27 cellular contexts compared by ENCODE assay signal in the genomic region with DNA sequence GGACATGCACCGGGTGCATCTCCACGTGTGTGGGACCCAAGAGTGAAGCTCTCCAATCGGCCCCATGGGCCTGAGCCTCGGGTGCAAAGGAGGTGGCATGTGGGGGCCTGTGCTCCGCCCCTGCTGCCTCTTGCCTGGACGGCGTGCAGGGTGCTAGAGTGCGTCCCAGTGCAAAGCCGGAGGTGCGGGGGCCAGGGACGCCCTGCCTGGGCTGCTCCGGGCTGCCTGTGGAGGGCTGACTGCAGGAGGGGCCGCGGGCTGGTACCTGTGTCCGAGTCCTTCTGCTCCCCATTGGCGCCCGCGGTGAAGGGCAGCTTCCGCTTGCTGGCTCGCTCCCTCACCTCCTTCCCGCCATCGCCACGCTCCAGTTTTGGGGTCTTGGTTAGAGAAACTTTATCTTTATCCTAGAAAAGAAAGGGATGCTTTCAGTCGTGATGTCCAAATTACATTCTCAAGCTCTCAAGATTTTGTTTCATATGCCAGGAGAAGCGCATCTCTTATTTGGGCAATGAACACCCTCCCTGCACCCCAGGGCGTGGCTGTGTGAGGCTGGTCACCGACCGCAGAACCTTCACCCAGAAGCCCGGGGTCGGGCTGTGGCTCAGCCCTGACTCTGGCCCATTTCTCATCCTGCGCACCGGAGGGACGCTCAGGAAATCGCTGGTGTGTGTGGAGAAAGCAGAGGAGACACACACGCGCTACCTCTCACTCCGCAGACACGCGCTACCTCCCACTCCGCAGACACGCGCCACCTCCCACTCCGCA.
A peak's percentile ranks its signal among the peaks of the same experiment; 100 is the strongest.
DNase-seq lines count a peak whose midpoint lies in the region; ATAC-seq, FAIRE-seq and TF ChIP-seq lines count a peak whose summit lies in the region.
"Had no signal": no experiment of that assay in that cellular context is flagged by ENCODE, and none has a peak within 500 bp of the region (broad histone marks: within the 10 kb centered on the region; RNA-seq: fewer than 3 reads in every experiment).

No MANE protein-coding gene starts in this region.

- no peak for ATAC-seq in activated T-cell treated with anti-CD3 and anti-CD28 coated beads, Interleukin-2, amount 50 U/mL, for 72 hours (replicated peaks in 1 of 2)
- ATAC-seq in HepG2 (no peak), right lobe of liver (no peak), K562 (no peak)
- ATAC-seq: A549; CD8-positive, alpha-beta T cell; SK-N-SH treated with all-trans-retinoic acid at 6 μM for 48 hours had no signal

- H3K9me3 ChIP-seq in HepG2 (ENCODE audit: low read length), result no peaks in the 10 kb centered on the region
- H3K9me3 ChIP-seq in right lobe of liver, result no peaks in the 10 kb centered on the region
- no peaks in the 10 kb centered on the region for H3K9me3 ChIP-seq in K562 (replicated peaks; ENCODE audit: control insufficient read depth, insufficient read depth, low read depth, low read length)
- H3K9me3 ChIP-seq in MM.1S (replicated peaks; ENCODE audit: insufficient read depth, low read length), result no peaks in the 10 kb centered on the region
- H3K9me3 ChIP-seq: A549, Peyer's patch, SJCRH30 had no signal

- no peak for TF ChIP-seq RAD21 in HepG2 (CRISPR knock-in tag; IDR thresholded peaks at IDR 0.05)
- TF ChIP-seq RAD21 in K562 (CRISPR knock-in tag; conservative IDR thresholded peaks at IDR 0.05 in 1 of 2, IDR thresholded peaks at IDR 0.05 in 1 of 2), result no peak

- no peaks in the 10 kb centered on the region for H3K27me3 ChIP-seq in HepG2 (ENCODE audit: control insufficient read depth in 1 of 2, insufficient read depth in 2 of 2, low read length in 2 of 2)
- no peaks in the 10 kb centered on the region for H3K27me3 ChIP-seq in right lobe of liver
- H3K27me3 ChIP-seq in K562 (ENCODE audit: control insufficient read depth in 2 of 2, insufficient read depth in 2 of 2, low read length in 2 of 2), result no peaks in the 10 kb centered on the region
- no peaks in the 10 kb centered on the region for H3K27me3 ChIP-seq in MM.1S (replicated peaks; ENCODE audit: insufficient read depth, low read length)
- H3K27me3 ChIP-seq: Peyer's patch, SJCRH30 had no signal

- H3K36me3 Mint-ChIP-seq in activated T-cell treated with anti-CD3 and anti-CD28 coated beads, Interleukin-2, amount 50 U/mL, for 72 hours (ENCODE audit: insufficient read depth in 2 of 2), result peaks cover 6 to 29% of the 10 kb centered on the region in 2 donors
- peaks cover 13% of the 10 kb centered on the region for H3K36me3 Mint-ChIP-seq in progenitor cell of endocrine pancreas (ENCODE audit: insufficient read depth)

- TF ChIP-seq EP300 in HepG2 (IDR thresholded peaks at IDR 0.05; ENCODE audit: low read depth in 2 of 2, low read length in 2 of 2) (no peak), HepG2 (CRISPR knock-in tag; IDR thresholded peaks at IDR 0.05; ENCODE audit: borderline replicate concordance) (no peak), K562 (IDR thresholded peaks at IDR 0.05; ENCODE audit: low read length) (no peak)

- H3K27ac ChIP-seq in HepG2 (ENCODE audit: extremely low read length, insufficient read depth, low read length) (no peak overlapping the region), right lobe of liver (no peak overlapping the region), K562 (ENCODE audit: extremely low read depth, low read depth, low read length) (no peak overlapping the region), MM.1S (ENCODE audit: low read length) (no peak overlapping the region)
- H3K27ac ChIP-seq: KMS-11, Peyer's patch, SJCRH30 had no signal

- H3K4me3 ChIP-seq in HepG2 (replicated peaks in 1 of 3; ENCODE audit: insufficient read depth in 1 of 3, low read depth in 2 of 3, low read length in 3 of 3), result no peak overlapping the region
- H3K4me3 ChIP-seq in right lobe of liver, result no peak overlapping the region
- H3K4me3 ChIP-seq in K562, result no peak overlapping the region
- H3K4me3 ChIP-seq in MM.1S (ENCODE audit: low read length), result no peak overlapping the region
- H3K4me3 ChIP-seq: A549, Peyer's patch, SJCRH30 had no signal

- peaks cover 37 to 67% of the 10 kb centered on the region in 2 experiments for H3K36me3 ChIP-seq in HepG2 (replicated peaks in 1 of 2; ENCODE audit: control insufficient read depth in 1 of 2, insufficient read depth in 2 of 2, low read length in 2 of 2)
- peaks cover 0 to 18% (median 0%) of the 10 kb centered on the region in 4 donors for H3K36me3 ChIP-seq in right lobe of liver
- H3K36me3 ChIP-seq in K562 (ENCODE audit: control insufficient read depth, insufficient read depth, low read length), result peaks cover 71% of the 10 kb centered on the region; the same call in 2 of the 3 replicates
- no peaks in the 10 kb centered on the region for H3K36me3 ChIP-seq in MM.1S (replicated peaks; ENCODE audit: insufficient read depth, low read length)

- H3K9ac ChIP-seq in HepG2 (ENCODE audit: insufficient read depth, low read depth, low read length), result no peak overlapping the region
- H3K9ac ChIP-seq in K562 (ENCODE audit: insufficient read depth in 1 of 2, low read depth in 2 of 2, low read length in 2 of 2), result no peak overlapping the region
- H3K9ac ChIP-seq in MM.1S (ENCODE audit: low read length), result no peak overlapping the region
- H3K9ac ChIP-seq: KMS-11 had no signal

- TF ChIP-seq CTCF in HepG2 (CRISPR knock-in tag; IDR thresholded peaks at IDR 0.05) (no peak), right lobe of liver (IDR thresholded peaks at IDR 0.05) (no peak), K562 (IDR thresholded peaks at IDR 0.05 in 2 of 3, conservative IDR thresholded peaks at IDR 0.05 in 1 of 3; ENCODE audit: insufficient read depth in 2 of 3, low read depth in 1 of 3, low read length in 3 of 3) (no peak), progenitor cell of endocrine pancreas (IDR thresholded peaks at IDR 0.05; ENCODE audit: unreplicated experiment) (no peak), MM.1S (IDR thresholded peaks at IDR 0.05; ENCODE audit: low read length) (no peak)

- peaks cover 74% of the 10 kb centered on the region for H3K79me2 ChIP-seq in HepG2 (ENCODE audit: insufficient read depth, low read length)
- H3K79me2 ChIP-seq in K562 (ENCODE audit: control insufficient read depth, insufficient read depth, low read length), result peaks cover 80% of the 10 kb centered on the region
- peaks cover 77% of the 10 kb centered on the region for H3K79me2 ChIP-seq in MM.1S (ENCODE audit: low read length)

- FAIRE-seq in HepG2 (lab: Jason Lieb, UNC) (no peak), K562 (lab: Jason Lieb, UNC) (no peak)
- FAIRE-seq: A549, GM12892, H1 had no signal

- CTCF ChIA-PET in HepG2 (lab: Yijun Ruan, JAX; ENCODE audit: low intra/inter-chr PET ratio, low total read pairs) (no interaction called here), K562 (lab: Yijun Ruan, JAX; ENCODE audit: low intra/inter-chr PET ratio) (no interaction called here)

- H4K20me1 ChIP-seq in HepG2 (ENCODE audit: insufficient read depth, low read length), result peaks cover 77% of the 10 kb centered on the region
- H4K20me1 ChIP-seq in K562 (replicated peaks; ENCODE audit: control insufficient read depth, insufficient read depth, low read length), result peaks cover 14% of the 10 kb centered on the region
- no peaks in the 10 kb centered on the region for H4K20me1 ChIP-seq in MM.1S (ENCODE audit: insufficient read depth, low read length)

- no peaks in the 10 kb centered on the region for H3K9me3 Mint-ChIP-seq in activated T-cell treated with anti-CD3 and anti-CD28 coated beads, Interleukin-2, amount 50 U/mL, for 72 hours
- H3K9me3 Mint-ChIP-seq in progenitor cell of endocrine pancreas (ENCODE audit: low read depth), result no peaks in the 10 kb centered on the region
- H3K9me3 Mint-ChIP-seq: CD8-positive, alpha-beta T cell had no signal

- no peak overlapping the region for H3K4me3 Mint-ChIP-seq in activated T-cell treated with anti-CD3 and anti-CD28 coated beads, Interleukin-2, amount 50 U/mL, for 72 hours
- no peak overlapping the region for H3K4me3 Mint-ChIP-seq in progenitor cell of endocrine pancreas (ENCODE audit: low read depth)
- H3K4me3 Mint-ChIP-seq: CD8-positive, alpha-beta T cell had no signal

- peak overlapping the region; percentile 51 for H3K27ac Mint-ChIP-seq in activated T-cell treated with anti-CD3 and anti-CD28 coated beads, Interleukin-2, amount 50 U/mL, for 72 hours
- peak overlapping the region; percentile 84 for H3K27ac Mint-ChIP-seq in progenitor cell of endocrine pancreas

- peaks cover 36% of the 10 kb centered on the region for H3K4me1 Mint-ChIP-seq in activated T-cell treated with anti-CD3 and anti-CD28 coated beads, Interleukin-2, amount 50 U/mL, for 72 hours (ENCODE audit: low read depth)
- no peaks in the 10 kb centered on the region for H3K4me1 Mint-ChIP-seq in progenitor cell of endocrine pancreas (ENCODE audit: low read depth)

- intact Hi-C loops in HepG2 (cut with micrococcal nuclease; ENCODE audit: unreplicated experiment), result no loop called here
- intact Hi-C loops in right lobe of liver (cut with DNase I), result no loop called here
- intact Hi-C loops in K562 (cut with micrococcal nuclease), result no loop called here

- H3K9me2 ChIP-seq in MM.1S (replicated peaks; ENCODE audit: insufficient read depth, low read length), result no peaks in the 10 kb centered on the region

- WGBS in HepG2 (ENCODE audit: low lambda C conversion rate), result 95% methylated on average over 43 of the region's 43 CpGs
- 87% methylated on average over 19 of the region's 43 CpGs for WGBS in right lobe of liver (ENCODE audit: insufficient coverage, low coverage, low lambda C conversion rate, missing lambda C conversion rate)
- 92% methylated on average over 27 of the region's 43 CpGs for WGBS in K562 (ENCODE audit: insufficient coverage, low coverage, missing lambda C conversion rate)

- DNase-seq in activated T-cell treated with anti-CD3 and anti-CD28 coated beads, Interleukin-2, amount 50 U/mL, for 72 hours, result no peak
- DNase-seq in activated T-cell treated with anti-CD3 and anti-CD28 coated beads, Interleukin-2, amount 50 U/mL, for 48 hours, result no peak
- no peak for DNase-seq in HepG2 (ENCODE audit: low spot score)
- no peak for DNase-seq in right lobe of liver
- no peak for DNase-seq in K562 (ENCODE audit: extremely low read depth in 1 of 4, low spot score in 3 of 4)
- DNase-seq in progenitor cell of endocrine pancreas (ENCODE audit: low spot score, unreplicated experiment), result no peak
- no peak for DNase-seq in NCI-H82 (lab: John Stamatoyannopoulos, UW)
- DNase-seq in MM.1S, result no peak
- DNase-seq: C1 segment of cervical spinal cord; CD8-positive, alpha-beta T cell; DMS153; DND-41; HCEC 1CT; IMR-90; NCI-H1048; NCI-H1417; NCI-H1694; NCI-H2029 treated with DMSO at 0.1 percent for 48 hours; NCI-H446 treated with DMSO at 0.1 percent for 48 hours; NCI-H526; Peyer's patch; SJCRH30 had no signal

- BruUV-seq in HepG2 (replicated peaks; lab: Mats Ljungman, UMichigan) (no TSS peak), K562 (replicated peaks; lab: Mats Ljungman, UMichigan) (no TSS peak)

- 0 out of 2 replicates have a peak, but pooled peaks cover 19% of the 10 kb centered on the region for H3K4me1 ChIP-seq in HepG2 (ENCODE audit: insufficient read depth, low read length)
- H3K4me1 ChIP-seq in right lobe of liver, result peaks cover 0 to 14% (median 3%) of the 10 kb centered on the region in 4 donors
- H3K4me1 ChIP-seq in K562 (replicated peaks in 1 of 2; ENCODE audit: control insufficient read depth in 2 of 2, insufficient read depth in 2 of 2, low read length in 2 of 2), result peaks cover 0 to 25% of the 10 kb centered on the region in 2 experiments; a peak in 2 of 5 replicates
- no peaks in the 10 kb centered on the region for H3K4me1 ChIP-seq in MM.1S (ENCODE audit: low read length)
- H3K4me1 ChIP-seq: SJCRH30 had no signal

- peaks cover 9% of the 10 kb centered on the region for H3K9me1 ChIP-seq in K562 (ENCODE audit: control insufficient read depth, insufficient read depth, low read length)

- H3F3A ChIP-seq in MM.1S (ENCODE audit: insufficient read depth, low read length), result no peaks in the 10 kb centered on the region

- in situ Hi-C loops in HepG2 (cut with HindIII; ENCODE audit: extremely low pct_ligation_motif_present, low pct_unique_long_range_greater_than_20kb), result no loop called here
- in situ Hi-C loops in K562 (cut with MboI), result no loop called here

- H2AFZ ChIP-seq in HepG2 (ENCODE audit: low read length) (no peak overlapping the region), K562 (ENCODE audit: low read depth, low read length) (no peak overlapping the region), MM.1S (ENCODE audit: low read length) (no peak overlapping the region)

- no peak for TF ChIP-seq POLR2A in HepG2 (IDR thresholded peaks at IDR 0.05; ENCODE audit: insufficient read depth in 1 of 2, low read depth in 2 of 2, low read length in 2 of 2)
- TF ChIP-seq POLR2A in right lobe of liver (IDR thresholded peaks at IDR 0.05), result no peak
- TF ChIP-seq POLR2A in K562 (conservative IDR thresholded peaks at IDR 0.05), result no peak

- no peak overlapping the region for H3K4me2 ChIP-seq in HepG2 (ENCODE audit: low read depth, low read length)
- no peak overlapping the region for H3K4me2 ChIP-seq in K562 (ENCODE audit: insufficient read depth, low read length)
- no peak overlapping the region for H3K4me2 ChIP-seq in MM.1S (ENCODE audit: low read depth, low read length)
- H3K4me2 ChIP-seq: A549, KMS-11 had no signal

- no peaks in the 10 kb centered on the region for H3K27me3 Mint-ChIP-seq in activated T-cell treated with anti-CD3 and anti-CD28 coated beads, Interleukin-2, amount 50 U/mL, for 72 hours (ENCODE audit: low read depth)
- H3K27me3 Mint-ChIP-seq in progenitor cell of endocrine pancreas, result no peaks in the 10 kb centered on the region

- POLR2A ChIA-PET in HepG2 (lab: Yijun Ruan, JAX) (no interaction called here), K562 (lab: Yijun Ruan, JAX) (interaction anchor here (0.7 kb wide), 2 partner anchors 9 to 10 kb away, joined by 3 to 4 read pairs; no protein-coding TSS in a partner anchor)
